1 cellular context compared by ENCODE assay signal in genomic region chr16:58042001-58042885, GRCh38.
TF ChIP-seq lines count a peak whose summit lies in the region.

No MANE protein-coding gene starts in this region.

TF ChIP-seq in H1, 55 proteins besides CTCF, POLR2A, EP300 and RAD21 (continued from another document):
- TF ChIP-seq ATF2 (IDR thresholded peaks at IDR 0.05; ENCODE audit: low read length) (no peak), CBX8 (IDR thresholded peaks at IDR 0.05; ENCODE audit: borderline replicate concordance, low read depth, low read length) (no peak), RFX5 (IDR thresholded peaks at IDR 0.05; ENCODE audit: borderline replicate concordance, low read depth, low read length) (no peak), ZNF274 (IDR thresholded peaks at IDR 0.05; ENCODE audit: borderline replicate concordance, extremely low read depth, low read length) (no peak), GABPA (IDR thresholded peaks at IDR 0.05; ENCODE audit: borderline replicate concordance, insufficient read depth, low read length) (no peak), KDM1A (IDR thresholded peaks at IDR 0.05; ENCODE audit: borderline replicate concordance, low read length) (no peak), SP2 (IDR thresholded peaks at IDR 0.05; ENCODE audit: low read length) (no peak), CBX5 (IDR thresholded peaks at IDR 0.05; ENCODE audit: low read depth, low read length) (no peak), KDM5A (IDR thresholded peaks at IDR 0.05; ENCODE audit: low read length) (no peak), ASH2L (IDR thresholded peaks at IDR 0.05; ENCODE audit: low read length) (no peak), RNF2 (IDR thresholded peaks at IDR 0.05; ENCODE audit: borderline replicate concordance, low read depth, low read length, missing control alignments, poor library complexity, severe bottlenecking) (no peak)
